ENCODE assay signal across 27 cellular contexts in the genomic region with DNA sequence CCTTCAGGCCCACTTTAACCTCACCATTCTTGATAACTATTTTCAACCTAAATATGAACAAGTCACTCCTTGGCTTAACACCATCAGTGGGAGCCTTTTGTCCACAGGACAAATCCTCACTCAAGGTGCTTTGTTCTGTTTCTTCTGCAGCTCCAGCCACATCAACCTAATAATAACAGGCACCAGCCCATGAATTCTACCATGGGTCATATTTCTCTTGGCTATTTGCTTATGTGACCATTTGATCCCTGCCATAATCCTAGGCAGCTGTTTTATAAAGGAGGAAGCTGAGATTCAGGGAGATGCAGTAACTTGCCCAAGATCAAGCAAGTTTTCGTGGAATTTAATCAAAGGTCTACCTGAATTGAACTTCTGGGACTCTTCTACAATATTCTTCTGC.
"Had no signal": no experiment of that assay in that cellular context is flagged by ENCODE, and none has a peak within 500 bp of the region (broad histone marks: within the 10 kb centered on the region; RNA-seq: fewer than 3 reads in every experiment).

No MANE protein-coding gene starts in this region.

- H3K27ac ChIP-seq: adrenal gland, body of pancreas had no signal

- H3K4me1 ChIP-seq: adrenal gland, body of pancreas had no signal

- H3K9me3 ChIP-seq: adrenal gland, body of pancreas, esophagus squamous epithelium had no signal

- H3K27me3 ChIP-seq: adrenal gland, body of pancreas, esophagus squamous epithelium had no signal

- DNase-seq: activated CD4-positive, alpha-beta memory T cell treated with anti-CD3 and anti-CD28 coated beads for 36 hours; activated CD4-positive, alpha-beta T cell treated with anti-CD3 and anti-CD28 coated beads for 36 hours; activated CD4-positive, alpha-beta T cell treated with anti-CD3 and anti-CD28 coated beads, Interleukin-2, amount 10 ng/mL, durations not matched to agents 24 days and 14 days; activated CD4-positive, CD25-positive, alpha-beta regulatory T cell; activated CD4-positive, CD25-positive, alpha-beta regulatory T cell treated with anti-CD3 and anti-CD28 coated beads, Interleukin-2, amount 50 U/mL, for 72 hours; activated CD8-positive, alpha-beta memory T cell treated with anti-CD3 and anti-CD28 coated beads, Interleukin-2, amount 10 ng/mL, durations not matched to agents 7 days and 5 days; activated CD8-positive, alpha-beta memory T cell treated with anti-CD3 and anti-CD28 coated beads, Interleukin-2, amount 50 U/mL, for 4 hours; activated CD8-positive, alpha-beta T cell treated with anti-CD3 and anti-CD28 coated beads, Interleukin-2, amount 10 ng/mL, durations not matched to agents 7 days and 5 days; activated effector memory CD4-positive, alpha-beta T cell treated with anti-CD3 and anti-CD28 coated beads, Interleukin-2, amount 50 U/mL, for 16 hours; activated naive CD4-positive, alpha-beta T cell treated with anti-CD3 and anti-CD28 coated beads for 36 hours; activated naive CD8-positive, alpha-beta T cell treated with anti-CD3 and anti-CD28 coated beads for 36 hours; activated naive CD8-positive, alpha-beta T cell treated with anti-CD3 and anti-CD28 coated beads, Interleukin-2, amount 50 U/mL, for 24 hours; activated T-cell treated with anti-CD3 and anti-CD28 coated beads, Interleukin-2, amount 50 U/mL, for 1 hour; activated T-cell treated with anti-CD3 and anti-CD28 coated beads, Interleukin-2, amount 50 U/mL, for 48 hours; adrenal gland; amygdala; aorta; body of pancreas; caudate nucleus; cortex of kidney; dermis blood vessel endothelial cell; effector CD4-positive, alpha-beta T cell; effector memory CD8-positive, alpha-beta T cell; esophagus squamous epithelium; foreskin melanocyte; head of caudate nucleus; T-helper 2 cell had no signal

- ATAC-seq: activated CD4-positive, alpha-beta T cell treated with anti-CD3 and anti-CD28 coated beads for 36 hours; activated CD8-positive, alpha-beta memory T cell treated with anti-CD3 and anti-CD28 coated beads, Interleukin-2, amount 10 ng/mL, durations not matched to agents 7 days and 5 days; activated CD8-positive, alpha-beta T cell treated with anti-CD3 and anti-CD28 coated beads, Interleukin-2, amount 10 ng/mL, durations not matched to agents 7 days and 5 days; activated naive CD8-positive, alpha-beta T cell treated with anti-CD3 and anti-CD28 coated beads, Interleukin-2, amount 50 U/mL, for 24 hours; body of pancreas; effector memory CD8-positive, alpha-beta T cell had no signal

- H3K4me3 ChIP-seq: adrenal gland, body of pancreas, esophagus squamous epithelium had no signal

- H3K36me3 ChIP-seq: adrenal gland, esophagus squamous epithelium had no signal
